Comparison of ENCODE assay signal across 39 cellular contexts in genomic region chr20:41374568-41374920, GRCh38. TPM values are rescaled to one million over a fixed set of nuclear protein-coding genes. Genes with fewer than 3 reads are reported as not detected.
"Had no signal": no experiment of that assay in that cellular context is flagged by ENCODE, and none has a peak within 500 bp of the region (broad histone marks: within the 10 kb centered on the region; RNA-seq: fewer than 3 reads in every experiment).

No MANE protein-coding gene starts in this region.

- H3K9me3 ChIP-seq: ascending aorta had no signal

- H3K27ac ChIP-seq: ascending aorta, cardiac muscle cell, WERI-Rb-1 had no signal

- H3K27ac Mint-ChIP-seq: activated CD4-positive, alpha-beta memory T cell treated with anti-CD3 and anti-CD28 coated beads, Interleukin-2, amount 10 ng/mL, durations not matched to agents 7 days and 5 days; activated CD4-positive, alpha-beta T cell treated with anti-CD3 and anti-CD28 coated beads for 36 hours; activated CD4-positive, alpha-beta T cell treated with anti-CD3 and anti-CD28 coated beads, Interleukin-2, amount 10 ng/mL, durations not matched to agents 7 days and 5 days; activated CD8-positive, alpha-beta memory T cell treated with anti-CD3 and anti-CD28 coated beads, Interleukin-2, amount 10 ng/mL, durations not matched to agents 7 days and 5 days; activated CD8-positive, alpha-beta T cell treated with anti-CD3 and anti-CD28 coated beads, Interleukin-2, amount 10 ng/mL, durations not matched to agents 7 days and 5 days; activated naive CD4-positive, alpha-beta T cell treated with anti-CD3 and anti-CD28 coated beads, Interleukin-2, amount 10 ng/mL, durations not matched to agents 7 days and 5 days; activated naive CD4-positive, alpha-beta T cell treated with anti-CD3 and anti-CD28 coated beads, Interleukin-2, amount 50 U/mL, for 24 hours; activated naive CD8-positive, alpha-beta T cell; activated naive CD8-positive, alpha-beta T cell treated with anti-CD3 and anti-CD28 coated beads, Interleukin-2, amount 10 ng/mL, durations not matched to agents 7 days and 5 days; activated naive CD8-positive, alpha-beta T cell treated with anti-CD3 and anti-CD28 coated beads, Interleukin-2, amount 50 U/mL, for 24 hours; activated T-cell treated with anti-CD3 and anti-CD28 coated beads, Interleukin-2, amount 50 U/mL, for 24 hours; activated T-helper 2 cell treated with anti-CD3 and anti-CD28 coated beads, Interferon-gamma antibody, Interleukin-2, Interleukin-4, amounts not matched to agents 10 μg/mL and 5 μg/mL and 100 μg/mL, durations not matched to agents 14 hours and 24 hours and 36 hours; T-helper 1 cell treated with Interleukin-12 subunit alpha and Interleukin-12 subunit beta and Interleukin-4 antibody, amounts not matched to agents 30 μg/mL and 1 μg/mL, for 36 hours; T-helper 2 cell treated with Interferon-gamma antibody and Interleukin-4, amounts not matched to agents 5 μg/mL and 100 μg/mL, for 36 hours; WTC11 had no signal

- H3K4me3 ChIP-seq: ascending aorta, cardiac muscle cell had no signal

- H3K27me3 ChIP-seq: ascending aorta, cardiac muscle cell had no signal

- H3K4me3 Mint-ChIP-seq: activated CD4-positive, alpha-beta memory T cell treated with anti-CD3 and anti-CD28 coated beads, Interleukin-2, amount 10 ng/mL, durations not matched to agents 7 days and 5 days; activated CD4-positive, alpha-beta T cell treated with anti-CD3 and anti-CD28 coated beads for 36 hours; activated CD4-positive, alpha-beta T cell treated with anti-CD3 and anti-CD28 coated beads, Interleukin-2, amount 10 ng/mL, durations not matched to agents 7 days and 5 days; activated CD8-positive, alpha-beta memory T cell treated with anti-CD3 and anti-CD28 coated beads, Interleukin-2, amount 10 ng/mL, durations not matched to agents 7 days and 5 days; activated CD8-positive, alpha-beta T cell treated with anti-CD3 and anti-CD28 coated beads, Interleukin-2, amount 10 ng/mL, durations not matched to agents 7 days and 5 days; activated naive CD4-positive, alpha-beta T cell treated with anti-CD3 and anti-CD28 coated beads, Interleukin-2, amount 10 ng/mL, durations not matched to agents 7 days and 5 days; activated naive CD4-positive, alpha-beta T cell treated with anti-CD3 and anti-CD28 coated beads, Interleukin-2, amount 50 U/mL, for 24 hours; activated naive CD8-positive, alpha-beta T cell; activated naive CD8-positive, alpha-beta T cell treated with anti-CD3 and anti-CD28 coated beads, Interleukin-2, amount 10 ng/mL, durations not matched to agents 7 days and 5 days; activated naive CD8-positive, alpha-beta T cell treated with anti-CD3 and anti-CD28 coated beads, Interleukin-2, amount 50 U/mL, for 24 hours; activated T-cell treated with anti-CD3 and anti-CD28 coated beads, Interleukin-2, amount 50 U/mL, for 24 hours; brain; central memory CD8-positive, alpha-beta T cell; T-helper 1 cell treated with Interleukin-12 subunit alpha and Interleukin-12 subunit beta and Interleukin-4 antibody, amounts not matched to agents 30 μg/mL and 1 μg/mL, for 36 hours; T-helper 2 cell treated with Interferon-gamma antibody and Interleukin-4, amounts not matched to agents 5 μg/mL and 100 μg/mL, for 36 hours; WTC11 had no signal

- ATAC-seq: activated CD4-positive, alpha-beta T cell treated with anti-CD3 and anti-CD28 coated beads for 36 hours; activated CD4-positive, CD25-positive, alpha-beta regulatory T cell treated with anti-CD3 and anti-CD28 coated beads, Interleukin-2, amount 50 U/mL, for 24 hours; activated CD8-positive, alpha-beta memory T cell treated with anti-CD3 and anti-CD28 coated beads, Interleukin-2, amount 10 ng/mL, durations not matched to agents 7 days and 5 days; activated CD8-positive, alpha-beta T cell treated with anti-CD3 and anti-CD28 coated beads, Interleukin-2, amount 10 ng/mL, durations not matched to agents 7 days and 5 days; activated naive CD8-positive, alpha-beta T cell treated with anti-CD3 and anti-CD28 coated beads, Interleukin-2, amount 50 U/mL, for 24 hours; WTC11 had no signal

- H3K36me3 Mint-ChIP-seq: activated CD8-positive, alpha-beta memory T cell treated with anti-CD3 and anti-CD28 coated beads, Interleukin-2, amount 10 ng/mL, durations not matched to agents 7 days and 5 days; activated naive CD4-positive, alpha-beta T cell treated with anti-CD3 and anti-CD28 coated beads, Interleukin-2, amount 10 ng/mL, durations not matched to agents 7 days and 5 days had no signal

- DNase-seq: activated CD4-positive, alpha-beta memory T cell treated with anti-CD3 and anti-CD28 coated beads, Interleukin-2, amount 10 ng/mL, durations not matched to agents 7 days and 5 days; activated CD4-positive, alpha-beta T cell treated with anti-CD3 and anti-CD28 coated beads for 1 hour; activated CD4-positive, alpha-beta T cell treated with anti-CD3 and anti-CD28 coated beads for 36 hours; activated CD4-positive, alpha-beta T cell treated with anti-CD3 and anti-CD28 coated beads for 48 hours; activated CD4-positive, alpha-beta T cell treated with anti-CD3 and anti-CD28 coated beads, Interleukin-2, amount 10 ng/mL, durations not matched to agents 7 days and 5 days; activated CD4-positive, alpha-beta T cell treated with anti-CD3 and anti-CD28 coated beads, Interleukin-2, amount 50 U/mL, for 48 hours; activated CD4-positive, CD25-positive, alpha-beta regulatory T cell; activated CD8-positive, alpha-beta memory T cell treated with anti-CD3 and anti-CD28 coated beads for 24 hours; activated CD8-positive, alpha-beta memory T cell treated with anti-CD3 and anti-CD28 coated beads, Interleukin-2, amount 10 ng/mL, durations not matched to agents 7 days and 5 days; activated CD8-positive, alpha-beta memory T cell treated with anti-CD3 and anti-CD28 coated beads, Interleukin-2, amount 50 U/mL, for 48 hours; activated CD8-positive, alpha-beta T cell treated with anti-CD3 and anti-CD28 coated beads, Interleukin-2, amount 10 ng/mL, durations not matched to agents 7 days and 5 days; activated effector memory CD4-positive, alpha-beta T cell treated with Interleukin-2 at 50 U/mL for 16 hours; activated gamma-delta T cell; activated naive CD4-positive, alpha-beta T cell treated with anti-CD3 and anti-CD28 coated beads, Interleukin-2, amount 10 ng/mL, durations not matched to agents 7 days and 5 days; activated naive CD4-positive, alpha-beta T cell treated with Interleukin-2 at 50 U/mL for 16 hours; activated naive CD8-positive, alpha-beta T cell treated with anti-CD3 and anti-CD28 coated beads, Interleukin-2, amount 10 ng/mL, durations not matched to agents 7 days and 5 days; activated naive CD8-positive, alpha-beta T cell treated with anti-CD3 and anti-CD28 coated beads, Interleukin-2, amount 50 U/mL, for 24 hours; activated T-cell treated with anti-CD3 and anti-CD28 coated beads, Interleukin-2, amount 50 U/mL, for 24 hours; activated T-cell treated with anti-CD3 and anti-CD28 coated beads, Interleukin-2, amount 50 U/mL, for 48 hours; amygdala; anterior cingulate cortex; caudate nucleus; cerebellar nuclear complex; T-helper 1 cell; T-helper 2 cell; T-helper 9 cell; WERI-Rb-1 had no signal

- H3K9me3 Mint-ChIP-seq: activated CD4-positive, alpha-beta memory T cell treated with anti-CD3 and anti-CD28 coated beads, Interleukin-2, amount 10 ng/mL, durations not matched to agents 7 days and 5 days; activated naive CD4-positive, alpha-beta T cell treated with anti-CD3 and anti-CD28 coated beads, Interleukin-2, amount 50 U/mL, for 24 hours; central memory CD8-positive, alpha-beta T cell had no signal

- H3K36me3 ChIP-seq: ascending aorta, cardiac muscle cell, WERI-Rb-1 had no signal

- H3K4me1 Mint-ChIP-seq: activated CD4-positive, alpha-beta memory T cell treated with anti-CD3 and anti-CD28 coated beads, Interleukin-2, amount 10 ng/mL, durations not matched to agents 7 days and 5 days; activated CD8-positive, alpha-beta memory T cell treated with anti-CD3 and anti-CD28 coated beads, Interleukin-2, amount 10 ng/mL, durations not matched to agents 7 days and 5 days; activated naive CD4-positive, alpha-beta T cell treated with anti-CD3 and anti-CD28 coated beads, Interleukin-2, amount 10 ng/mL, durations not matched to agents 7 days and 5 days; activated naive CD4-positive, alpha-beta T cell treated with anti-CD3 and anti-CD28 coated beads, Interleukin-2, amount 50 U/mL, for 24 hours; activated naive CD8-positive, alpha-beta T cell treated with anti-CD3 and anti-CD28 coated beads, Interleukin-2, amount 50 U/mL, for 24 hours; central memory CD8-positive, alpha-beta T cell had no signal

- H3K4me1 ChIP-seq: ascending aorta had no signal

RNA-seq across cellular contexts. Expression of gene EMILIN3, which starts 7.9 kb away (rescaled TPM):
- total RNA-seq: activated CD4-positive, alpha-beta memory T cell treated with anti-CD3 and anti-CD28 coated beads, Interleukin-2, amount 10 ng/mL, durations not matched to agents 7 days and 5 days; activated CD4-positive, alpha-beta T cell treated with anti-CD3 and anti-CD28 coated beads, Interleukin-2, amount 10 ng/mL, durations not matched to agents 7 days and 5 days; activated CD8-positive, alpha-beta memory T cell treated with anti-CD3 and anti-CD28 coated beads, Interleukin-2, amount 10 ng/mL, durations not matched to agents 7 days and 5 days; activated CD8-positive, alpha-beta T cell treated with anti-CD3 and anti-CD28 coated beads, Interleukin-2, amount 10 ng/mL, durations not matched to agents 7 days and 5 days; activated naive CD8-positive, alpha-beta T cell treated with anti-CD3 and anti-CD28 coated beads, Interleukin-2, amount 10 ng/mL, durations not matched to agents 7 days and 5 days; activated T-helper 2 cell treated with anti-CD3 and anti-CD28 coated beads, Interferon-gamma antibody, Interleukin-2, Interleukin-4, amounts not matched to agents 10 μg/mL and 5 μg/mL and 100 μg/mL, durations not matched to agents 14 hours and 24 hours and 36 hours; bronchial epithelial cell had no signal
